In genomic region chr16:31170077-31170476, GRCh38 we compare ENCODE assay signal across 9 cellular contexts. TPM values are rescaled to one million over a fixed set of nuclear protein-coding genes. Genes with fewer than 3 reads are reported as not detected.
DNase-seq lines count a peak whose midpoint lies in the region; ATAC-seq and TF ChIP-seq lines count a peak whose summit lies in the region.
"Not testable (repeated sequence)": the region's sequence is repeated elsewhere in the genome, so short reads cannot be mapped to it uniquely, and the experiment has no call there.
"Had no signal": no experiment of that assay in that cellular context is flagged by ENCODE, and none has a peak within 500 bp of the region (broad histone marks: within the 10 kb centered on the region; RNA-seq: fewer than 3 reads in every experiment).

No MANE protein-coding gene starts in this region.

- CTCF ChIA-PET in SK-N-SH (lab: Yijun Ruan, JAX) = not testable (repeated sequence)

- intact Hi-C loops in left ventricle myocardium superior (cut with micrococcal nuclease); mucosa of descending colon (cut with DNase I, micrococcal nuclease): not testable (repeated sequence)

- H3K4me1 Mint-ChIP-seq in endodermal cell = not testable (repeated sequence)

- TF ChIP-seq EP300 in SK-N-SH (IDR thresholded peaks at IDR 0.05; ENCODE audit: borderline replicate concordance in 1 of 2, low read depth in 1 of 2, low read length in 1 of 2) = not testable (repeated sequence)

- H3K9me2 ChIP-seq in Loucy (replicated peaks; ENCODE audit: low read depth, low read length); SK-N-SH: not testable (repeated sequence)

- TF ChIP-seq RAD21 in SK-N-SH (IDR thresholded peaks at IDR 0.05; ENCODE audit: low read length) = not testable (repeated sequence)

- not testable (repeated sequence) for H3K9me3 Mint-ChIP-seq in endodermal cell

- not testable (repeated sequence) for H3K9me3 ChIP-seq in Loucy (ENCODE audit: insufficient read depth, low read depth, low read length); SK-N-SH; endodermal cell (ENCODE audit: control insufficient read depth, low read length); mucosa of descending colon

- not testable (repeated sequence) for H3K79me2 ChIP-seq in Loucy (ENCODE audit: insufficient read depth, low read length); SK-N-SH (ENCODE audit: insufficient read depth)

- not testable (repeated sequence) for TF ChIP-seq CTCF in Loucy (conservative IDR thresholded peaks at IDR 0.05; ENCODE audit: low read length); SK-N-SH (IDR thresholded peaks at IDR 0.05); endodermal cell (conservative IDR thresholded peaks at IDR 0.05); mucosa of descending colon (IDR thresholded peaks at IDR 0.05)

- not testable (repeated sequence) for H3K4me1 ChIP-seq in Loucy (ENCODE audit: insufficient read depth, low read length, poor library complexity, severe bottlenecking); SK-N-SH (ENCODE audit: control insufficient read depth in 1 of 2, insufficient read depth in 2 of 2, low read depth in 1 of 2, low read length in 1 of 2); endodermal cell (ENCODE audit: control insufficient read depth, insufficient read depth, low read length); mucosa of descending colon (ENCODE audit: low read depth)

- POLR2A ChIA-PET in SK-N-SH (lab: Yijun Ruan, JAX) = not testable (repeated sequence)

- WGBS in SK-N-SH (ENCODE audit: low lambda C conversion rate) = 56% methylated on average over 1 of the region's 2 CpGs
- 75 to 81% methylated on average over 1 of the region's 2 CpGs for WGBS in endodermal cell (ENCODE audit: insufficient coverage in 1 of 2, insufficient read length in 1 of 2), 2 experiments

- ATAC-seq in left ventricle myocardium superior = peak; percentile 97
- peak; percentile 30 for ATAC-seq in mucosa of descending colon

- H4K20me1 ChIP-seq in Loucy (ENCODE audit: insufficient read depth, low read length, poor library complexity, severe bottlenecking); SK-N-SH (ENCODE audit: insufficient read depth): not testable (repeated sequence)

- H2AFZ ChIP-seq in Loucy (ENCODE audit: low read length) = 0 out of 2 replicates have a peak overlapping the region, but pooled peaks have one; percentile 49
- 0 out of 2 replicates have a peak overlapping the region, but pooled peaks have one; percentile 35 for H2AFZ ChIP-seq in SK-N-SH (ENCODE audit: low read depth)

- not testable (repeated sequence) for H3K27me3 Mint-ChIP-seq in endodermal cell (ENCODE audit: insufficient read depth)

- DNase-seq in DMS153 (lab: John Stamatoyannopoulos, UW) = peak; percentile 51
- DNase-seq in NCI-H2227 treated with DMSO at 0.1 percent for 48 hours (lab: John Stamatoyannopoulos, UW) = peak; percentile 76
- not testable (repeated sequence) for DNase-seq in SK-N-SH, endodermal cell, left ventricle myocardium superior, mucosa of descending colon

- not testable (repeated sequence) for H3K36me3 ChIP-seq in Loucy (ENCODE audit: insufficient read depth, low read length); SK-N-SH (replicated peaks in 1 of 2; ENCODE audit: control insufficient read depth in 1 of 2, insufficient read depth in 2 of 2, low read length in 1 of 2); endodermal cell (ENCODE audit: control insufficient read depth, insufficient read depth, low read length); mucosa of descending colon (ENCODE audit: low read depth)

- not testable (repeated sequence) for H3K4me2 ChIP-seq in Loucy (ENCODE audit: low read depth, low read length, poor library complexity, severe bottlenecking); SK-N-SH

- not testable (repeated sequence) for H3F3A ChIP-seq in Loucy (ENCODE audit: low read depth); SK-N-SH (replicated peaks; ENCODE audit: insufficient read depth)

- not testable (repeated sequence) for H3K36me3 Mint-ChIP-seq in endodermal cell (ENCODE audit: low read depth)

- not testable (repeated sequence) for H3K27ac ChIP-seq in SK-N-SH (ENCODE audit: low read depth in 2 of 2, low read length in 1 of 2)
- H3K27ac ChIP-seq in endodermal cell (ENCODE audit: low read depth, low read length) = peak overlapping the region; percentile 61

- H3K27ac Mint-ChIP-seq in endodermal cell = peak overlapping the region; percentile 44

- H3K4me3 ChIP-seq in Loucy (ENCODE audit: low read length, poor library complexity, severe bottlenecking); SK-N-SH (ENCODE audit: low read depth in 2 of 2, low read length in 1 of 2); endodermal cell (ENCODE audit: low read length); mucosa of descending colon: not testable (repeated sequence)

- H3K4me3 Mint-ChIP-seq in endodermal cell = not testable (repeated sequence)

- not testable (repeated sequence) for H3K9ac ChIP-seq in Loucy (ENCODE audit: low read depth, low read length, poor library complexity, severe bottlenecking); SK-N-SH; endodermal cell (ENCODE audit: extremely low read depth, low read length, poor library complexity, severe bottlenecking)

- not testable (repeated sequence) for H3K27me3 ChIP-seq in Loucy (ENCODE audit: insufficient read depth, low read length, poor library complexity, severe bottlenecking); SK-N-SH (ENCODE audit: insufficient read depth); endodermal cell (ENCODE audit: control insufficient read depth, insufficient read depth, low read length, poor library complexity, severe bottlenecking)

RNA-seq across cellular contexts. Expression of gene FUS, which starts 9.9 kb away (rescaled TPM):
- 298 and 429 TPM in 2 replicates for polyA plus RNA-seq in SK-N-SH (2012; rRNA removed)
- polyA plus RNA-seq in SK-N-SH (2012; cell fraction: cytosol; rRNA removed) = 348 and 487 TPM in 2 replicates
- 643 and 809 TPM in 2 replicates for polyA plus RNA-seq in SK-N-SH (2012; cell fraction: nucleus; rRNA removed)
- total RNA-seq in endodermal cell (100 to 1,000 TPM; 698 to 827 TPM), left ventricle myocardium superior (84.8 TPM), mucosa of descending colon (100 to 1,000 TPM; 167 to 264 (median 189) TPM)
- polyA plus RNA-seq in endodermal cell (2013, experiment 1 of 2) = 472 TPM
- 385 TPM for polyA plus RNA-seq in endodermal cell (2013, experiment 2 of 2)

RNA-seq across cellular contexts. Expression of gene PRSS36, which starts 20.2 kb away (rescaled TPM):
- 0.36 and 0.49 TPM in 2 replicates for polyA plus RNA-seq in SK-N-SH (2012; rRNA removed)
- 0.10 and 0.12 TPM in 2 replicates for polyA plus RNA-seq in SK-N-SH (2012; cell fraction: cytosol; rRNA removed)
- polyA plus RNA-seq in SK-N-SH (2012; cell fraction: nucleus; rRNA removed) = 0.79 and 1.6 TPM in 2 replicates
- under 1 TPM; 0.22 to 0.71 TPM for total RNA-seq in endodermal cell
- 0.46 TPM for polyA plus RNA-seq in endodermal cell (2013, experiment 1 of 2)
- polyA plus RNA-seq in endodermal cell (2013, experiment 2 of 2) = 0.29 TPM
- total RNA-seq in left ventricle myocardium superior = 2.7 TPM
- total RNA-seq in mucosa of descending colon = 10 to 100 TPM in 1 of 3 donors, 1 to 10 TPM in 2; 8.2 to 10.2 (median 9.5) TPM

RNA-seq across cellular contexts. Expression of gene PYCARD, which starts 32.5 kb away (rescaled TPM):
- polyA plus RNA-seq in SK-N-SH (2012; rRNA removed) = 0.28 and 0.42 TPM in 2 replicates
- 0.35 and 0.50 TPM in 2 replicates for polyA plus RNA-seq in SK-N-SH (2012; cell fraction: cytosol; rRNA removed)
- 0.10 and 0.75 TPM in 2 replicates for polyA plus RNA-seq in SK-N-SH (2012; cell fraction: nucleus; rRNA removed)
- total RNA-seq in endodermal cell = 10 to 100 TPM; 26.3 to 29.8 TPM
- polyA plus RNA-seq in endodermal cell (2013, experiment 1 of 2) = 1.1 TPM
- 0.99 TPM for polyA plus RNA-seq in endodermal cell (2013, experiment 2 of 2)
- total RNA-seq in left ventricle myocardium superior = 7.4 TPM
- total RNA-seq in mucosa of descending colon = 10 to 100 TPM; 39.2 to 63.4 (median 63.1) TPM

RNA-seq across cellular contexts. Expression of gene PRSS8, which starts 34.5 kb away (rescaled TPM):
- polyA plus RNA-seq in SK-N-SH (2012; rRNA removed) = 0.05 and 0.07 TPM in 2 replicates
- polyA plus RNA-seq in SK-N-SH (2012; cell fraction: cytosol; rRNA removed) = 0.05 and 0.13 TPM in 2 replicates
- polyA plus RNA-seq in SK-N-SH (2012; cell fraction: nucleus; rRNA removed) = 0.11 and 0.14 TPM in 2 replicates
- 10 to 100 TPM; 79.7 to 80.1 TPM for total RNA-seq in endodermal cell
- polyA plus RNA-seq in endodermal cell (2013, experiment 1 of 2) = 22.8 TPM
- polyA plus RNA-seq in endodermal cell (2013, experiment 2 of 2) = 16.6 TPM
- not detected for total RNA-seq in left ventricle myocardium superior
- 100 to 1,000 TPM; 163 to 482 (median 422) TPM for total RNA-seq in mucosa of descending colon
- total RNA-seq: IMR-90 had no signal
- polyA plus RNA-seq: IMR-90 had no signal

RNA-seq across cellular contexts. Expression of gene TRIM72, which starts 43.8 kb away (rescaled TPM):
- polyA plus RNA-seq in SK-N-SH (2012; rRNA removed) = under 0.01 TPM in 1 of 2 replicates, not detected in the other
- polyA plus RNA-seq in SK-N-SH (2012; cell fraction: cytosol; rRNA removed) = not detected in 2 replicates
- 0.01 and 0.02 TPM in 2 replicates for polyA plus RNA-seq in SK-N-SH (2012; cell fraction: nucleus; rRNA removed)
- total RNA-seq in endodermal cell (under 1 TPM; 0.15 to 0.20 TPM), left ventricle myocardium superior (0.40 TPM), mucosa of descending colon (under 1 TPM in 1 of 3 donors, not detected in 2; 0.02 TPM)
- not detected for polyA plus RNA-seq in endodermal cell (2013, experiment 1 of 2)
- polyA plus RNA-seq in endodermal cell (2013, experiment 2 of 2) = not detected
- total RNA-seq: Calu3, IMR-90 had no signal
- polyA plus RNA-seq: IMR-90 had no signal
